ENCODE assay signal across 23 cellular contexts in the genomic region with DNA sequence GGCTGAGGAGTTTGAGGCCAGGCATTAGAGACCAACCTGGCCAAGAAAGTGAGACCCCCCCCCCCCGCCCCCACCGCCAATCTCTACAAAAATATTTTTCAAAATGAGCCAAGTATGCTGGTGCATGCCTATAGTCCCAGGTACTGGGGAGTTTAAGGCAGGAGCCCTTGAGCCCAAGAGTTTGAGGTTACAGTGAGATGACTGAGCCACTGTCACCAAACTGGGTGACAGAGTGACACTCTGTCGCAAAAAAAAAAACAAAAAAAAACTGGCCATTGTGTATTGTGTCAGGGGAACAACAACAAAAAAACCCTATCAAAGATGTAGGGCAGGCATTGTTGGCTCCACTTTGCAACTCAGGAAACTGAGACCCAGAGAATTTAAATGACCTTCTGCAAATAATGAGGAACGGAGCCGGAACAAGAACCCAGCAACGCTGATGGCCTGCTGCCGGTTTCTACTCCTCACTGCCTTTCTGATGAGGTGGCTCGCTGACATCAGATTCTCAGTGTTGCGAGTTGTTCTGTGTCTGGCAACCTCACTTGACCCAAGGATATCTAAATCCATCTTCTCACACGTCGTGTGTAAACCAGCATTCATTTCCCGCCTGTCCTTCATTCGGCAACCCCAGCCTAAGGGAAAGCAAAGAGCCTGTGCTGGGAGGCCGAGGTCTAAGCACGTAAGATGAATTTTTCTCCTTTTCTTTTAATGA.
DNase-seq lines count a peak whose midpoint lies in the region; ATAC-seq, FAIRE-seq and TF ChIP-seq lines count a peak whose summit lies in the region.
"Had no signal": no experiment of that assay in that cellular context is flagged by ENCODE, and none has a peak within 500 bp of the region (broad histone marks: within the 10 kb centered on the region; RNA-seq: fewer than 3 reads in every experiment).

No MANE protein-coding gene starts in this region.

- 78% methylated on average over 15 of the region's 15 CpGs for WGBS in A549 (ENCODE audit: missing lambda C conversion rate)
- 68 to 71% (median 69%) methylated on average over 15 of the region's 15 CpGs for WGBS in heart left ventricle, 4 donors

- H3K4me3 ChIP-seq in A549 (no peak overlapping the region), A673 (ENCODE audit: low read depth, low read length, poor library complexity, severe bottlenecking) (no peak overlapping the region), heart left ventricle (no peak overlapping the region)
- H3K4me3 ChIP-seq: GM23248, HAP-1, K562, SJCRH30 had no signal

- ATAC-seq in A549: no peak
- no peak for ATAC-seq in heart left ventricle
- ATAC-seq: HepG2, K562 had no signal

- no peak for DNase-seq in A549 (ENCODE audit: low read depth in 1 of 2, low spot score in 1 of 2)
- DNase-seq in A673 (ENCODE audit: low spot score): peak; percentile 21
- DNase-seq in RPMI7951 (ENCODE audit: low read depth): peak; percentile 6
- DNase-seq in islet precursor cell: peak; percentile 60
- no peak for DNase-seq in SKM-1 treated with dmso at 0.1 percent for 144 hours (lab: John Stamatoyannopoulos, UW; ENCODE audit: unreplicated experiment)
- no peak for DNase-seq in heart left ventricle
- no peak for DNase-seq in cerebellar nuclear complex (lab: John Stamatoyannopoulos, UW)
- DNase-seq: C1 segment of cervical spinal cord; Calu3; CD8-positive, alpha-beta memory T cell; DMS153; NCI-H1092; NCI-H2029; NCI-H2227 treated with DMSO at 0.1 percent for 48 hours; NCI-H510A; NCI-H748 treated with DMSO at 0.1 percent for 48 hours; SJCRH30 had no signal

- no peak for TF ChIP-seq CTCF in A549 (IDR thresholded peaks at IDR 0.05)
- no peak for TF ChIP-seq CTCF in A673 (conservative IDR thresholded peaks at IDR 0.05; ENCODE audit: low read depth, low read length)
- TF ChIP-seq CTCF in heart left ventricle (IDR thresholded peaks at IDR 0.05): no peak

- intact Hi-C loops in A673 (cut with micrococcal nuclease; ENCODE audit: unreplicated experiment) (no loop called here), heart left ventricle (cut with DNase I) (no loop called here)

- no peak overlapping the region for H3K4me2 ChIP-seq in A549

- POLR2A ChIA-PET in A549 (lab: Yijun Ruan, JAX): no interaction called here
- POLR2A ChIA-PET in A673 (lab: Charles Lee; ENCODE audit: low non-redundant PET): no interaction called here

- BruUV-seq in A673 (replicated peaks; lab: Mats Ljungman, UMichigan): no TSS peak

- no peak overlapping the region for H3K27ac ChIP-seq in A549
- H3K27ac ChIP-seq in A673 (ENCODE audit: low read depth, low read length, poor library complexity, severe bottlenecking): no peak overlapping the region
- no peak overlapping the region for H3K27ac ChIP-seq in heart left ventricle
- H3K27ac ChIP-seq: GM23248, SJCRH30 had no signal

- H3K27me3 ChIP-seq in A673 (replicated peaks; ENCODE audit: insufficient read depth, low read depth, low read length, poor library complexity): no peaks in the 10 kb centered on the region
- H3K27me3 ChIP-seq in heart left ventricle: peaks cover 0 to 14% (median 0%) of the 10 kb centered on the region in 9 donors

- 0 out of 3 replicates have a peak, but pooled peaks cover 6% of the 10 kb centered on the region for H3K9me3 ChIP-seq in A549
- H3K9me3 ChIP-seq in A673 (ENCODE audit: low read depth, low read length, poor library complexity, severe bottlenecking): no peaks in the 10 kb centered on the region
- peaks cover 0 to 8% (median 0%) of the 10 kb centered on the region in 12 donors for H3K9me3 ChIP-seq in heart left ventricle
- H3K9me3 ChIP-seq: HAP-1, SJCRH30 had no signal

- no peak for TF ChIP-seq RAD21 in A549 (conservative IDR thresholded peaks at IDR 0.05 in 1 of 2, IDR thresholded peaks at IDR 0.05 in 1 of 2)

- TF ChIP-seq POLR2A in A549 (IDR thresholded peaks at IDR 0.05; ENCODE audit: low read length) (no peak), heart left ventricle (IDR thresholded peaks at IDR 0.05) (no peak)

- H3K4me1 ChIP-seq in A549: peaks cover 6% of the 10 kb centered on the region; the same call in 1 of the 3 replicates
- peaks cover 7% of the 10 kb centered on the region for H3K4me1 ChIP-seq in A673 (ENCODE audit: insufficient read depth, low read length, poor library complexity, severe bottlenecking)
- no peaks in the 10 kb centered on the region for H3K4me1 ChIP-seq in heart left ventricle
- H3K4me1 ChIP-seq: HAP-1, SJCRH30 had no signal

- H3K36me3 ChIP-seq in A673 (ENCODE audit: insufficient read depth, low read length, poor library complexity, severe bottlenecking) (no peaks in the 10 kb centered on the region), heart left ventricle (no peaks in the 10 kb centered on the region)
- H3K36me3 ChIP-seq: HAP-1, SJCRH30 had no signal

- CTCF ChIA-PET in A549 (lab: Yijun Ruan, JAX): no interaction called here
- CTCF ChIA-PET in A673 (lab: Charles Lee): no interaction called here

- peak; percentile 23 for FAIRE-seq in A549 (lab: Jason Lieb, UNC)
- FAIRE-seq: G401.6, GM12892, HepG2, K562 had no signal

- TF ChIP-seq EP300 in A549 (IDR thresholded peaks at IDR 0.05): no peak

TF ChIP-seq in A549, 52 proteins besides CTCF, POLR2A, EP300 and RAD21:
- TF ChIP-seq JUNB (IDR thresholded peaks at IDR 0.05) (no peak), CBX2 (IDR thresholded peaks at IDR 0.05; ENCODE audit: borderline replicate concordance, low read depth) (no peak), FOSB (CRISPR knock-in tag; IDR thresholded peaks at IDR 0.05) (no peak), JUN (IDR thresholded peaks at IDR 0.05) (no peak), BHLHE40 (IDR thresholded peaks at IDR 0.05; ENCODE audit: low read depth, low read length) (no peak), RFX5 (IDR thresholded peaks at IDR 0.05) (no peak), CHD4 (IDR thresholded peaks at IDR 0.05; ENCODE audit: borderline replicate concordance) (no peak), ESRRA (IDR thresholded peaks at IDR 0.05; ENCODE audit: borderline replicate concordance, low read length) (no peak), RCOR1 (IDR thresholded peaks at IDR 0.05; ENCODE audit: low read depth, low read length) (no peak), TP53 (CRISPR knock-in tag; IDR thresholded peaks at IDR 0.05) (no peak), RARB (CRISPR knock-in tag; IDR thresholded peaks at IDR 0.05) (no peak)
- TF ChIP-seq, protein P1, sequence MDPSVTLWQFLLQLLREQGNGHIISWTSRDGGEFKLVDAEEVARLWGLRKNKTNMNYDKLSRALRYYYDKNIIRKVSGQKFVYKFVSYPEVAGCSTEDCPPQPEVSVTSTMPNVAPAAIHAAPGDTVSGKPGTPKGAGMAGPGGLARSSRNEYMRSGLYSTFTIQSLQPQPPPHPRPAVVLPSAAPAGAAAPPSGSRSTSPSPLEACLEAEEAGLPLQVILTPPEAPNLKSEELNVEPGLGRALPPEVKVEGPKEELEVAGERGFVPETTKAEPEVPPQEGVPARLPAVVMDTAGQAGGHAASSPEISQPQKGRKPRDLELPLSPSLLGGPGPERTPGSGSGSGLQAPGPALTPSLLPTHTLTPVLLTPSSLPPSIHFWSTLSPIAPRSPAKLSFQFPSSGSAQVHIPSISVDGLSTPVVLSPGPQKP (IDR thresholded peaks at IDR 0.05; ENCODE audit: low read depth, low read length): no peak
- TF ChIP-seq, protein P2, sequence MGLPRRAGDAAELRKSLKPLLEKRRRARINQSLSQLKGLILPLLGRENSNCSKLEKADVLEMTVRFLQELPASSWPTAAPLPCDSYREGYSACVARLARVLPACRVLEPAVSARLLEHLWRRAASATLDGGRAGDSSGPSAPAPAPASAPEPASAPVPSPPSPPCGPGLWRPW (IDR thresholded peaks at IDR 0.05): no peak
- TF ChIP-seq, protein P3, sequence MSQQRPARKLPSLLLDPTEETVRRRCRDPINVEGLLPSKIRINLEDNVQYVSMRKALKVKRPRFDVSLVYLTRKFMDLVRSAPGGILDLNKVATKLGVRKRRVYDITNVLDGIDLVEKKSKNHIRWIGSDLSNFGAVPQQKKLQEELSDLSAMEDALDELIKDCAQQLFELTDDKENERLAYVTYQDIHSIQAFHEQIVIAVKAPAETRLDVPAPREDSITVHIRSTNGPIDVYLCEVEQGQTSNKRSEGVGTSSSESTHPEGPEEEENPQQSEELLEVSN (IDR thresholded peaks at IDR 0.05; ENCODE audit: borderline replicate concordance, low read depth): no peak

Comparison
In these comparisons a context has a peak if more than half of its experiments do, and no peak if none do; other contexts are left out.
1. DNase-seq: peak in A673 (single experiment), RPMI7951 (single experiment) and islet precursor cell (single experiment); none in A549 (0 of 2), SKM-1 treated with dmso at 0.1 percent for 144 hours (single experiment), heart left ventricle (0 of 5) and cerebellar nuclear complex (0 of 2).